Comparison of ENCODE assay signal across 9 cellular contexts in the genomic region with DNA sequence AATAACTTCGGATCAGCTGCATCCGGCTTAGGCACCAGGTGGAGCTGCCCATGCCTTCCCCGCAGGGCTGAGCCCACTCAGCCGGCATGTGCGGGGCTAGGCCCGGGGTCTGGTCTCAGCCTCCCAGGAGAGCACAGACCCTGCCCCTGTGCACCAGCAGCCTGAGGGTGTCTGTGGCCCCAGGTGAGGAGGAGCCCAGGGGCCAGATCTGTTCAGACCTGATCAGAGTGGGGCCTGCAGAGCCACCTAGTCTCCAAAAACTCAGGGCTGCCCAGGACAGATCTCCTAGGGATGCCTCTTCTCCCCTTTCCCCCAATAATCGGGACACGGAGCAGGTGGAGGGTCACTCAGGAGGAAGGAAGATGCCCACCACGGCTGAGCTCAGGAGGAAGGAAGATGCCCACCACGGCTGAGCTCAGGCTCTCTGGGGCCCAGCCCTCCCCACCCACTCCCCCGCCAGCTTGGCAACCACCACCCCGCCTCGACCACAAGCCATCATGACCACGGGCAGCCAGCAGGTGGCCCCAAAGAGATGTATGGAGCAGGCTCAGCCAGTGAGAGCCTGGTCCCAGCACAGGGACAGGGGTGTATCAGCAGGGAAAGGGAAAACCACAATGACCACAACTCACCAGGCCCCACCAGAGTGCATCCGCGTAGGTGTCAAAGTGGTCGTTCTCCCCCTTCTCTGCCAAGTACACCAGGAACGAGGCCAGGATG. TPM values are rescaled to one million over a fixed set of nuclear protein-coding genes. Genes with fewer than 3 reads are reported as not detected.
A peak's percentile ranks its signal among the peaks of the same experiment; 100 is the strongest.
DNase-seq lines count a peak whose midpoint lies in the region; ATAC-seq, FAIRE-seq and TF ChIP-seq lines count a peak whose summit lies in the region.
"Had no signal": no experiment of that assay in that cellular context is flagged by ENCODE, and none has a peak within 500 bp of the region (broad histone marks: within the 10 kb centered on the region; RNA-seq: fewer than 3 reads in every experiment).

No MANE protein-coding gene starts in this region.

- H3K79me1 ChIP-seq in H1 (ENCODE audit: low read depth, low read length): peaks cover 6% of the 10 kb centered on the region

- peaks cover 16% of the 10 kb centered on the region for H3K4me1 Mint-ChIP-seq in activated CD4-positive, alpha-beta memory T cell treated with anti-CD3 and anti-CD28 coated beads, Interleukin-2, amount 10 ng/mL, durations not matched to agents 7 days and 5 days

- POLR2A ChIA-PET in activated CD4-positive, alpha-beta memory T cell treated with anti-CD3 and anti-CD28 coated beads, Interleukin-2, amount 10 ng/mL, durations not matched to agents 7 days and 5 days (lab: Charles Lee): interaction anchor here (0.6 to 1.6 kb wide), 3 partner anchors 29 to 79 kb away, joined by 3 to 4 read pairs (median 3); no protein-coding TSS in a partner anchor
- POLR2A ChIA-PET in H1 (lab: Charles Lee; ENCODE audit: partially characterized antibody): interaction anchor here (0.6 to 1.6 kb wide), 5 partner anchors 9 to 45 kb away, joined by 3 to 10 read pairs (median 4); no protein-coding TSS in a partner anchor

- H3K36me3 ChIP-seq in H1 (ENCODE audit: control insufficient read depth in 2 of 4, insufficient read depth in 4 of 4, low read length in 3 of 4) (no peaks in the 10 kb centered on the region; a peak in 1 of 8 replicates), osteoblast (ENCODE audit: insufficient read depth, low read length) (no peaks in the 10 kb centered on the region), aorta (ENCODE audit: control insufficient read depth in 1 of 2, insufficient read depth in 2 of 2, low read length in 1 of 2) (no peaks in the 10 kb centered on the region)

- no peak overlapping the region for H3K9ac ChIP-seq in H1 (replicated peaks in 1 of 4; ENCODE audit: extremely low read depth in 1 of 4, low read depth in 3 of 4, low read length in 3 of 4)

- peak overlapping the region; percentile 86 for H3K56ac ChIP-seq in H1 (replicated peaks; ENCODE audit: insufficient read length, low read depth, low read length)

- ATAC-seq in aorta (ENCODE audit: low FRiP score) (no peak), GM21423 (IDR thresholded peaks at IDR 0.05; ENCODE audit: unreplicated experiment) (no peak)

- peaks cover 0 to 4% (median under 1%) of the 10 kb centered on the region in 4 experiments; a peak in 2 of 7 replicates for H3K4me1 ChIP-seq in H1 (replicated peaks in 1 of 4; ENCODE audit: control insufficient read depth in 3 of 4, insufficient read depth in 4 of 4, low read length in 3 of 4)
- H3K4me1 ChIP-seq in osteoblast (ENCODE audit: insufficient read depth, low read length): no peaks in the 10 kb centered on the region
- no peaks in the 10 kb centered on the region for H3K4me1 ChIP-seq in aorta (ENCODE audit: control insufficient read depth in 1 of 2, insufficient read depth in 2 of 2, low read length in 2 of 2)

- H2AFZ ChIP-seq in H1 (ENCODE audit: low read length) (no peak overlapping the region), osteoblast (ENCODE audit: low read length) (no peak overlapping the region)

- H3K79me2 ChIP-seq in H1 (ENCODE audit: control insufficient read depth in 1 of 2, insufficient read depth in 2 of 2, low read length in 2 of 2): peaks cover 0 to 20% of the 10 kb centered on the region in 2 experiments; a peak in 1 of 4 replicates
- H3K79me2 ChIP-seq in osteoblast (ENCODE audit: insufficient read depth, low read length): no peaks in the 10 kb centered on the region

- H3K9me3 ChIP-seq in H1 (ENCODE audit: insufficient read depth in 2 of 2, low read depth in 1 of 2, low read length in 1 of 2) (no peaks in the 10 kb centered on the region; a peak in 1 of 4 replicates), osteoblast (ENCODE audit: low read depth, low read length) (no peaks in the 10 kb centered on the region), aorta (ENCODE audit: control insufficient read depth, low read length) (no peaks in the 10 kb centered on the region)

- H4K91ac ChIP-seq in H1 (replicated peaks; ENCODE audit: insufficient read length, low read length): no peak overlapping the region

- TF ChIP-seq POLR2A in H1 (IDR thresholded peaks at IDR 0.05; ENCODE audit: control extremely low read depth in 1 of 2, low read depth in 2 of 2, low read length in 2 of 2): no peak

- no peak overlapping the region for H2BK120ac ChIP-seq in H1 (replicated peaks; ENCODE audit: low read depth, low read length)

- peaks cover 13% of the 10 kb centered on the region; the same call in 1 of the 2 replicates for H3K23me2 ChIP-seq in H1 (ENCODE audit: low read depth, low read length)

- H3K14ac ChIP-seq in H1 (ENCODE audit: insufficient read length): no peak overlapping the region

- peak; percentile 59 to 76 (median 59) for TF ChIP-seq CTCF in H1 (IDR thresholded peaks at IDR 0.05; ENCODE audit: control extremely low read depth in 1 of 3, insufficient read depth in 1 of 3, low read depth in 1 of 3, low read length in 3 of 3)
- TF ChIP-seq CTCF in osteoblast (IDR thresholded peaks at IDR 0.05; ENCODE audit: extremely low read depth, low read depth, low read length): peak; percentile 42

- no peak overlapping the region for H3K4me2 ChIP-seq in H1 (ENCODE audit: insufficient read depth in 1 of 2, low read depth in 2 of 2, low read length in 2 of 2)
- no peak overlapping the region for H3K4me2 ChIP-seq in osteoblast (ENCODE audit: insufficient read depth, low read length)

- no peak overlapping the region for H3K23ac ChIP-seq in H1 (ENCODE audit: insufficient read length)

- peak; percentile 21 to 71 for DNase-seq in NCI-H524 (lab: John Stamatoyannopoulos, UW)
- no peak for DNase-seq in NCI-H524 treated with DMSO at 0.1 percent for 48 hours (lab: John Stamatoyannopoulos, UW)
- peak; percentile 42 for DNase-seq in NCI-H1694 (lab: John Stamatoyannopoulos, UW)
- peak; percentile 67 for DNase-seq in activated CD4-positive, alpha-beta memory T cell treated with anti-CD3 and anti-CD28 coated beads, Interleukin-2, amount 10 ng/mL, durations not matched to agents 7 days and 5 days
- DNase-seq in H1 (ENCODE audit: low read depth in 1 of 2, low spot score in 2 of 2): peak in 1 of 2 experiments; percentile 79
- peak; percentile 98 for DNase-seq in osteoblast (ENCODE audit: insufficient read length, low spot score, missing footprints)
- no peak for DNase-seq in aorta

- H2BK5ac ChIP-seq in H1 (ENCODE audit: low read depth, low read length): 0 out of 2 replicates have a peak overlapping the region, but pooled peaks have one; percentile 52

- no peak overlapping the region for H2BK20ac ChIP-seq in H1 (ENCODE audit: low read length)

- H4K8ac ChIP-seq in H1 (ENCODE audit: extremely low read depth, insufficient read depth, low read length): no peak overlapping the region

- H3K27ac ChIP-seq in H1 (ENCODE audit: low read depth, low read length) (no peak overlapping the region), osteoblast (ENCODE audit: low read depth, low read length) (no peak overlapping the region), aorta (ENCODE audit: low read depth in 1 of 2, low read length in 2 of 2) (no peak overlapping the region)

- CTCF ChIA-PET in activated CD4-positive, alpha-beta memory T cell treated with anti-CD3 and anti-CD28 coated beads, Interleukin-2, amount 10 ng/mL, durations not matched to agents 7 days and 5 days (lab: Charles Lee): interaction anchor here (1.5 kb wide), 1 partner anchor 266 kb away, joined by 3 read pairs; a partner anchor contains a TSS
- CTCF ChIA-PET in H1 (lab: Charles Lee; ENCODE audit: partially characterized antibody): interaction anchor here (0.6 to 2.4 kb wide), 15 partner anchors 9 to 122 kb away, joined by 3 to 14 read pairs (median 4); a partner anchor contains a TSS

- WGBS in H1 (ENCODE audit: extremely low coverage in 1 of 2, insufficient coverage in 1 of 2, insufficient read length in 1 of 2, insufficient replicate concordance in 2 of 2, low coverage in 1 of 2, low lambda C conversion rate in 2 of 2, missing lambda C conversion rate in 1 of 2), 2 experiments: 74% methylated on average over 15 of the region's 18 CpGs; no CpG with 5 or more reads in 1 of the 2 experiments
- WGBS in aorta, 2 donors: 55 to 58% methylated on average over 15 to 18 of the region's 18 CpGs

- H3K18ac ChIP-seq in H1 (ENCODE audit: extremely low read depth, low read length): no peak overlapping the region

- H2AK5ac ChIP-seq in H1 (ENCODE audit: low read depth, low read length): no peak overlapping the region

- peak; percentile 57 to 72 for TF ChIP-seq RAD21 in H1 (IDR thresholded peaks at IDR 0.05 in 1 of 2, conservative IDR thresholded peaks at IDR 0.05 in 1 of 2; ENCODE audit: low read depth in 2 of 2, low read length in 2 of 2)

- H2BK12ac ChIP-seq in H1 (ENCODE audit: low read depth, low read length): 0 out of 2 replicates have a peak overlapping the region, but pooled peaks have one; percentile 27

- peak overlapping the region; percentile 21 for H3K27ac Mint-ChIP-seq in activated CD4-positive, alpha-beta memory T cell treated with anti-CD3 and anti-CD28 coated beads, Interleukin-2, amount 10 ng/mL, durations not matched to agents 7 days and 5 days

- H3K4ac ChIP-seq in H1 (replicated peaks; ENCODE audit: insufficient read length, low read depth, low read length): no peak overlapping the region

- TF ChIP-seq EP300 in H1 (IDR thresholded peaks at IDR 0.05; ENCODE audit: borderline replicate concordance in 1 of 2, low read depth in 2 of 2, low read length in 2 of 2): no peak

- no peak for FAIRE-seq in H1 (lab: Jason Lieb, UNC)
- FAIRE-seq: frontal cortex had no signal

- H3K4me3 ChIP-seq in H1 (ENCODE audit: extremely low read depth in 1 of 4, insufficient read depth in 2 of 4, low read depth in 3 of 4, low read length in 4 of 4) (no peak overlapping the region), osteoblast (ENCODE audit: insufficient read depth, low read length) (no peak overlapping the region), aorta (ENCODE audit: low read length in 2 of 2) (no peak overlapping the region)

- peaks cover 7% of the 10 kb centered on the region for H3K27me3 Mint-ChIP-seq in activated CD4-positive, alpha-beta memory T cell treated with anti-CD3 and anti-CD28 coated beads, Interleukin-2, amount 10 ng/mL, durations not matched to agents 7 days and 5 days

- H3K9me3 Mint-ChIP-seq in activated CD4-positive, alpha-beta memory T cell treated with anti-CD3 and anti-CD28 coated beads, Interleukin-2, amount 10 ng/mL, durations not matched to agents 7 days and 5 days: peaks cover 3% of the 10 kb centered on the region

- no peak overlapping the region for H3K4me3 Mint-ChIP-seq in activated CD4-positive, alpha-beta memory T cell treated with anti-CD3 and anti-CD28 coated beads, Interleukin-2, amount 10 ng/mL, durations not matched to agents 7 days and 5 days

- H4K5ac ChIP-seq in H1 (ENCODE audit: insufficient read length, low read depth, low read length): no peak overlapping the region

- intact Hi-C loops in aorta (cut with DNase I): no loop called here

- H2BK15ac ChIP-seq in H1 (ENCODE audit: low read length): peak overlapping the region; percentile 46; the same call in 1 of the 2 replicates

- H3K27me3 ChIP-seq in H1 (replicated peaks in 1 of 4; ENCODE audit: control insufficient read depth in 3 of 4, extremely low read depth in 1 of 4, insufficient read depth in 3 of 4, low read length in 3 of 4) (no peaks in the 10 kb centered on the region), osteoblast (ENCODE audit: insufficient read depth, low read length) (no peaks in the 10 kb centered on the region), aorta (ENCODE audit: control insufficient read depth in 1 of 2, insufficient read depth in 2 of 2, low read length in 1 of 2) (no peaks in the 10 kb centered on the region)

- H3K36me3 Mint-ChIP-seq in activated CD4-positive, alpha-beta memory T cell treated with anti-CD3 and anti-CD28 coated beads, Interleukin-2, amount 10 ng/mL, durations not matched to agents 7 days and 5 days (ENCODE audit: low read depth): no peaks in the 10 kb centered on the region

- peaks cover 2 to 13% of the 10 kb centered on the region in 2 experiments for H4K20me1 ChIP-seq in H1 (replicated peaks in 1 of 2; ENCODE audit: control insufficient read depth in 1 of 2, insufficient read depth in 2 of 2, low read length in 2 of 2)
- H4K20me1 ChIP-seq in osteoblast (ENCODE audit: insufficient read depth, low read length): no peaks in the 10 kb centered on the region

RNA-seq across cellular contexts. Expression of a gene that starts 30.5 kb away (rescaled TPM):
- not detected for total RNA-seq in activated CD4-positive, alpha-beta memory T cell treated with anti-CD3 and anti-CD28 coated beads, Interleukin-2, amount 10 ng/mL, durations not matched to agents 7 days and 5 days
- 82.6 and 88.6 TPM in 2 replicates for total RNA-seq in H1 (2021; fragmentation: NEBNext Ultra II Directional; extraction: Animal tissue kit (Norgen Biotek cat#: 25700))
- polyA plus RNA-seq in H1 (2011; rRNA removed) (243 and 277 TPM in 2 replicates), aorta (not detected)
- 174 TPM for polyA plus RNA-seq in H1 (2011; cell fraction: cytosol; rRNA removed)
- 206 TPM for polyA plus RNA-seq in H1 (2011; cell fraction: nucleus; rRNA removed)
- 41.9 to 107 TPM (median 94.0 TPM) in 4 replicates for polyA plus RNA-seq in H1 (2012, experiment 1 of 2)
- 88.7 TPM for polyA plus RNA-seq in H1 (2012, experiment 2 of 2)
- 72.4 TPM for polyA plus RNA-seq in H1 (2013, experiment 1 of 2)
- polyA plus RNA-seq in H1 (2013, experiment 2 of 2): 73.2 TPM
- 40.5 and 42.0 TPM in 2 replicates for polyA minus RNA-seq in H1 (2011; rRNA and poly(A)+ RNA removed)
- 39.6 TPM for polyA minus RNA-seq in H1 (2011; cell fraction: cytosol; rRNA and poly(A)+ RNA removed)
- 33.1 TPM for polyA minus RNA-seq in H1 (2011; cell fraction: nucleus; rRNA and poly(A)+ RNA removed)
- total RNA-seq in osteoblast (0.36 TPM in 1 of 2 replicates, not detected in the other), aorta (not detected)

RNA-seq across cellular contexts. Expression of a gene that starts 56.9 kb away (rescaled TPM):
- total RNA-seq in activated CD4-positive, alpha-beta memory T cell treated with anti-CD3 and anti-CD28 coated beads, Interleukin-2, amount 10 ng/mL, durations not matched to agents 7 days and 5 days: 1 to 10 TPM; 2.0 to 2.6 TPM
- 25.8 and 27.9 TPM in 2 replicates for total RNA-seq in H1 (2021; fragmentation: NEBNext Ultra II Directional; extraction: Animal tissue kit (Norgen Biotek cat#: 25700))
- polyA plus RNA-seq in H1 (2011; rRNA removed) (7.4 and 17.5 TPM in 2 replicates), aorta (1 to 10 TPM in 1 of 2 donors, under 1 TPM in 1; 0.64 to 6.0 TPM)
- polyA plus RNA-seq in H1 (2011; cell fraction: cytosol; rRNA removed): 15.5 TPM
- polyA plus RNA-seq in H1 (2011; cell fraction: nucleus; rRNA removed): 33.5 TPM
- polyA plus RNA-seq in H1 (2012, experiment 1 of 2): 25.2 to 45.3 TPM (median 39.3 TPM) in 4 replicates
- 22.6 TPM for polyA plus RNA-seq in H1 (2012, experiment 2 of 2)
- polyA plus RNA-seq in H1 (2013, experiment 1 of 2): 26.8 TPM
- 25.5 TPM for polyA plus RNA-seq in H1 (2013, experiment 2 of 2)
- 6.0 and 11.9 TPM in 2 replicates for polyA minus RNA-seq in H1 (2011; rRNA and poly(A)+ RNA removed)
- polyA minus RNA-seq in H1 (2011; cell fraction: cytosol; rRNA and poly(A)+ RNA removed): 20.6 TPM
- 13.6 TPM for polyA minus RNA-seq in H1 (2011; cell fraction: nucleus; rRNA and poly(A)+ RNA removed)
- total RNA-seq in osteoblast (not detected in 2 replicates), aorta (1 to 10 TPM in 1 of 2 donors, under 1 TPM in 1; 0.88 to 1.5 TPM)

Comparison
In these comparisons a context has a peak if more than half of its experiments do, and no peak if none do; other contexts are left out.
1. DNase-seq: peak in NCI-H524 (2 of 2), NCI-H1694 (single experiment), activated CD4-positive, alpha-beta memory T cell treated with anti-CD3 and anti-CD28 coated beads, Interleukin-2, amount 10 ng/mL, durations not matched to agents 7 days and 5 days (single experiment) and osteoblast (single experiment); none in NCI-H524 treated with DMSO at 0.1 percent for 48 hours (single experiment) and aorta (0 of 2).
2. RNA of a gene that starts 30.5 kb away (total RNA-seq): 82.6 to 88.6 TPM in H1; 0.36 TPM in osteoblast, not detected in activated CD4-positive, alpha-beta memory T cell treated with anti-CD3 and anti-CD28 coated beads, Interleukin-2, amount 10 ng/mL, durations not matched to agents 7 days and 5 days and not detected in aorta; every median in the first group is over 10 times any median in the second.